In genomic region chr19:17555929-17556813, GRCh38 we compare ENCODE assay signal across 8 cellular contexts. TPM values are rescaled to one million over a fixed set of nuclear protein-coding genes. Genes with fewer than 3 reads are reported as not detected.
DNase-seq lines count a peak whose midpoint lies in the region; ATAC-seq, FAIRE-seq and TF ChIP-seq lines count a peak whose summit lies in the region.

No MANE protein-coding gene starts in this region.

- H3K9ac ChIP-seq in BLaER1 treated with 17β-estradiol and CSF1 and Interleukin-3, amounts not matched to agents 10 nM and 100 nM: peak overlapping the region; percentile 84 to 96 (median 91)
- H3K9ac ChIP-seq in K562 (ENCODE audit: insufficient read depth in 1 of 2, low read depth in 2 of 2, low read length in 2 of 2) (peak overlapping the region; percentile 86 to 96), iPS-20b (ENCODE audit: low read depth, low read length) (peak overlapping the region; percentile 63; the same call in 1 of the 2 replicates)

- H3K4me2 ChIP-seq in BLaER1 treated with 17β-estradiol and CSF1 and Interleukin-3, amounts not matched to agents 10 nM and 100 nM: peak overlapping the region; percentile 78 to 94 (median 88)
- H3K4me2 ChIP-seq in K562 (ENCODE audit: insufficient read depth, low read length): peak overlapping the region; percentile 88

- no peak for TF ChIP-seq EP300 in K562 (IDR thresholded peaks at IDR 0.05; ENCODE audit: low read length)

- H3K4me3 ChIP-seq in BLaER1 treated with 17β-estradiol and CSF1 and Interleukin-3, amounts not matched to agents 10 nM and 100 nM: peak overlapping the region; percentile 76 to 99 (median 94)
- H3K4me3 ChIP-seq in Panc1 (ENCODE audit: low read depth in 2 of 2, low read length in 2 of 2) (peak overlapping the region; percentile 73 to 74), K562 (peak overlapping the region; percentile 74), iPS-20b (ENCODE audit: low read length) (peak overlapping the region; percentile 80), gastrocnemius medialis (peak overlapping the region; percentile 62 to 100 (median 87))

- H3K9me3 ChIP-seq in BLaER1 treated with 17β-estradiol and CSF1 and Interleukin-3, amounts not matched to agents 10 nM and 100 nM (replicated peaks in 1 of 11): no peaks in the 10 kb centered on the region
- H3K9me3 ChIP-seq in Panc1 (ENCODE audit: control insufficient read depth, insufficient read depth, low read depth, low read length) (no peaks in the 10 kb centered on the region), K562 (replicated peaks; ENCODE audit: control insufficient read depth, insufficient read depth, low read depth, low read length) (no peaks in the 10 kb centered on the region), iPS-20b (ENCODE audit: insufficient read depth, low read depth, low read length) (no peaks in the 10 kb centered on the region), gastrocnemius medialis (no peaks in the 10 kb centered on the region)

- peaks cover 0 to 42% (median 23%) of the 10 kb centered on the region in 11 experiments; a peak in 13 of 22 replicates for H4K20me1 ChIP-seq in BLaER1 treated with 17β-estradiol and CSF1 and Interleukin-3, amounts not matched to agents 10 nM and 100 nM
- no peaks in the 10 kb centered on the region for H4K20me1 ChIP-seq in K562 (replicated peaks; ENCODE audit: control insufficient read depth, insufficient read depth, low read length)

- CTCF ChIA-PET in Panc1 (lab: Charles Lee): interaction anchor here (0.5 to 1.2 kb wide), 3 partner anchors 102 to 210 kb away, joined by 3 read pairs; no protein-coding TSS in a partner anchor
- CTCF ChIA-PET in K562 (lab: Yijun Ruan, JAX; ENCODE audit: low intra/inter-chr PET ratio): no interaction called here

- no TSS peak for BruUV-seq in Panc1 (replicated peaks; lab: Mats Ljungman, UMichigan)
- BruUV-seq in K562 (replicated peaks; lab: Mats Ljungman, UMichigan): no TSS peak

- POLR2A ChIA-PET in Panc1 (lab: Charles Lee) (no interaction called here), K562 (lab: Yijun Ruan, JAX) (interaction anchor here (0.6 to 2.4 kb wide), 6 partner anchors 11 to 55 kb away, joined by 3 to 8 read pairs (median 3); no protein-coding TSS in a partner anchor)

- peaks cover 39 to 50% (median 44%) of the 10 kb centered on the region in 11 experiments for H3K36me3 ChIP-seq in BLaER1 treated with 17β-estradiol and CSF1 and Interleukin-3, amounts not matched to agents 10 nM and 100 nM
- H3K36me3 ChIP-seq in Panc1 (ENCODE audit: control insufficient read depth, insufficient read depth, low read length) (peaks cover 4% of the 10 kb centered on the region), K562 (ENCODE audit: control insufficient read depth, insufficient read depth, low read length) (peaks cover 34% of the 10 kb centered on the region), iPS-20b (ENCODE audit: insufficient read depth, low read depth, low read length) (peaks cover 16% of the 10 kb centered on the region), gastrocnemius medialis (peaks cover 0 to 20% of the 10 kb centered on the region in 2 donors)

- in situ Hi-C loops in Panc1 (cut with HindIII; ENCODE audit: low pct_unique_long_range_greater_than_20kb, low sequenced_read_pairs) (no loop called here), K562 (cut with MboI) (no loop called here), gastrocnemius medialis (cut with MboI; ENCODE audit: low sequenced_read_pairs in 4 of 4) (no loop called here)

- peaks cover 33% of the 10 kb centered on the region for H3K79me2 ChIP-seq in K562 (ENCODE audit: control insufficient read depth, insufficient read depth, low read length)

- FAIRE-seq in K562 (lab: Jason Lieb, UNC): peak; percentile 83

- intact Hi-C loops in Panc1 (cut with micrococcal nuclease; ENCODE audit: unreplicated experiment): no loop called here
- intact Hi-C loops in K562 (cut with micrococcal nuclease): no loop called here
- intact Hi-C loops in gastrocnemius medialis (cut with DNase I; ENCODE audit: low total_unique reads): loop anchor here (1.0 to 10.0 kb wide), 4 partner anchors 43 to 310 kb away; partner anchors contain the start of genes ANO8, GTPBP3 and SLC27A1

- TF ChIP-seq POLR2A in K562 (conservative IDR thresholded peaks at IDR 0.05) (peak; percentile 63; the same call in 1 of the 2 replicates), gastrocnemius medialis (IDR thresholded peaks at IDR 0.05) (no peak)

- TF ChIP-seq CTCF in Panc1 (IDR thresholded peaks at IDR 0.05) (no peak), K562 (IDR thresholded peaks at IDR 0.05 in 2 of 3, conservative IDR thresholded peaks at IDR 0.05 in 1 of 3; ENCODE audit: insufficient read depth in 2 of 3, low read depth in 1 of 3, low read length in 3 of 3) (peak in 1 of 3 experiments; percentile 19; a peak in 1 of 6 replicates), gastrocnemius medialis (IDR thresholded peaks at IDR 0.05 in 4 of 5, conservative IDR thresholded peaks at IDR 0.05 in 1 of 5) (peak in 1 of 5 experiments; percentile 7)

- DNase-seq in Panc1 (ENCODE audit: low read depth, low spot score) (no peak), K562 (ENCODE audit: extremely low read depth in 1 of 4, low spot score in 3 of 4) (peak; percentile 47 to 78 (median 61)), gastrocnemius medialis (peak; percentile 41 to 42), inferior parietal cortex (ENCODE audit: extremely low spot score) (no peak)

- no peak for TF ChIP-seq RAD21 in K562 (CRISPR knock-in tag; conservative IDR thresholded peaks at IDR 0.05 in 1 of 2, IDR thresholded peaks at IDR 0.05 in 1 of 2)

- peaks cover 73 to 84% (median 79%) of the 10 kb centered on the region in 10 experiments for H3K4me1 ChIP-seq in BLaER1 treated with 17β-estradiol and CSF1 and Interleukin-3, amounts not matched to agents 10 nM and 100 nM
- H3K4me1 ChIP-seq in Panc1 (ENCODE audit: control insufficient read depth, insufficient read depth, low read length) (peaks cover 7% of the 10 kb centered on the region; the same call in 1 of the 2 replicates), K562 (replicated peaks in 1 of 2; ENCODE audit: control insufficient read depth in 2 of 2, insufficient read depth in 2 of 2, low read length in 2 of 2) (peaks cover 10 to 38% of the 10 kb centered on the region in 2 experiments; a peak in 4 of 5 replicates), iPS-20b (ENCODE audit: insufficient read depth, low read length) (no peaks in the 10 kb centered on the region), gastrocnemius medialis (peaks cover 13 to 25% of the 10 kb centered on the region in 2 donors)

- H3K27ac ChIP-seq in BLaER1 treated with 17β-estradiol and CSF1 and Interleukin-3, amounts not matched to agents 10 nM and 100 nM: peak overlapping the region; percentile 78 to 93 (median 89)
- peak overlapping the region; percentile 79 for H3K27ac ChIP-seq in Panc1 (ENCODE audit: low read length)
- peak overlapping the region; percentile 92 for H3K27ac ChIP-seq in K562 (ENCODE audit: extremely low read depth, low read depth, low read length)
- H3K27ac ChIP-seq in iPS-20b (ENCODE audit: low read length): no peak overlapping the region
- H3K27ac ChIP-seq in gastrocnemius medialis: peak overlapping the region; percentile 72 to 86 (median 85)

- no peaks in the 10 kb centered on the region for H3K9me1 ChIP-seq in K562 (ENCODE audit: control insufficient read depth, insufficient read depth, low read length)

- under 1% methylated on average over 39 of the region's 46 CpGs for WGBS in K562 (ENCODE audit: insufficient coverage, low coverage, missing lambda C conversion rate)

- no peaks in the 10 kb centered on the region for H3K27me3 ChIP-seq in BLaER1 treated with 17β-estradiol and CSF1 and Interleukin-3, amounts not matched to agents 10 nM and 100 nM
- no peaks in the 10 kb centered on the region for H3K27me3 ChIP-seq in Panc1 (ENCODE audit: control insufficient read depth, insufficient read depth, low read length)
- H3K27me3 ChIP-seq in K562 (ENCODE audit: control insufficient read depth in 2 of 2, insufficient read depth in 2 of 2, low read length in 2 of 2): no peaks in the 10 kb centered on the region
- no peaks in the 10 kb centered on the region for H3K27me3 ChIP-seq in iPS-20b (ENCODE audit: insufficient read depth, low read length)
- no peaks in the 10 kb centered on the region for H3K27me3 ChIP-seq in gastrocnemius medialis

- peak; percentile 24 for ATAC-seq in GM18870 (IDR thresholded peaks at IDR 0.05; ENCODE audit: unreplicated experiment)
- ATAC-seq in HG03108 (IDR thresholded peaks at IDR 0.05; ENCODE audit: unreplicated experiment): peak; percentile 21
- peak; percentile 62 for ATAC-seq in Panc1
- peak; percentile 71 for ATAC-seq in K562
- peak; percentile 30 to 46 for ATAC-seq in gastrocnemius medialis

- peak overlapping the region; percentile 60 for H2AFZ ChIP-seq in K562 (ENCODE audit: low read depth, low read length)

RNA-seq across cellular contexts. Expression of gene COLGALT1, which starts 0.7 kb away (rescaled TPM):
- total RNA-seq in Panc1 (2021; ENCODE audit: unreplicated experiment) (97.2 TPM), K562 (2014; rRNA removed) (82.6 and 90.5 TPM in 2 replicates), K562 (2014; rRNA removed; fragmentation: Illumina TruSeq; extraction: Trizol) (35.5 and 50.0 TPM in 2 replicates), K562 (2015; rRNA removed; fragmentation: Illumina TruSeq; extraction: Trizol) (64.3 and 64.8 TPM in 2 replicates), K562 (2021) (119 TPM in 2 replicates), gastrocnemius medialis (10 to 100 TPM; 16.6 to 33.2 (median 27.5) TPM)
- polyA plus RNA-seq in Panc1 (2012; ENCODE audit: insufficient read length): 90.7 TPM
- 106 and 273 TPM in 2 replicates for total RNA-seq in K562 (2011; cell fraction: chromatin; rRNA removed; ENCODE audit: low replicate concordance)
- 296 and 314 TPM in 2 replicates for total RNA-seq in K562 (2011; cell fraction: nucleolus; rRNA removed)
- total RNA-seq in K562 (2011; cell fraction: nucleoplasm; rRNA removed): 215 and 219 TPM in 2 replicates
- polyA plus RNA-seq in K562 (2011; rRNA removed) (114 and 144 TPM in 2 replicates), K562 (2014; fragmentation: Illumina TruSeq; extraction: Trizol) (84.8 and 97.0 TPM in 2 replicates), K562 (2014; fragmentation: Nextera tagmentation; extraction: Ambion mirVana) (10 to 100 TPM in 1 of 2 experiments, 1 to 10 TPM in 1; 4.9 to 18.1 TPM), K562 (2014; rRNA removed) (86.0 and 87.5 TPM in 2 replicates)
- 128 and 182 TPM in 2 replicates for polyA plus RNA-seq in K562 (2011; cell fraction: cytosol; rRNA removed)
- 207 and 344 TPM in 2 replicates for polyA plus RNA-seq in K562 (2011; cell fraction: nucleus; rRNA removed)
- 78.2 and 109 TPM in 2 replicates for polyA plus RNA-seq in K562 (2012)
- polyA minus RNA-seq in K562 (2011; rRNA and poly(A)+ RNA removed): 78.1 and 108 TPM in 2 replicates
- polyA minus RNA-seq in K562 (2011; cell fraction: cytosol; rRNA and poly(A)+ RNA removed): 89.7 and 127 TPM in 2 replicates
- polyA minus RNA-seq in K562 (2011; cell fraction: nucleus; rRNA and poly(A)+ RNA removed): 32.6 and 43.8 TPM in 2 replicates

RNA-seq across cellular contexts. Expression of gene PGLS, which starts 44.7 kb away (rescaled TPM):
- 58.2 TPM for total RNA-seq in Panc1 (2021; ENCODE audit: unreplicated experiment)
- 57.8 TPM for polyA plus RNA-seq in Panc1 (2012; ENCODE audit: insufficient read length)
- total RNA-seq in K562 (2011; cell fraction: chromatin; rRNA removed; ENCODE audit: low replicate concordance): 25.8 and 59.8 TPM in 2 replicates
- 50.9 and 57.9 TPM in 2 replicates for total RNA-seq in K562 (2011; cell fraction: nucleolus; rRNA removed)
- total RNA-seq in K562 (2011; cell fraction: nucleoplasm; rRNA removed): 34.4 and 35.8 TPM in 2 replicates
- total RNA-seq in K562 (2014; rRNA removed): 38.1 and 42.4 TPM in 2 replicates
- total RNA-seq in K562 (2014; rRNA removed; fragmentation: Illumina TruSeq; extraction: Trizol): 5.7 and 10.9 TPM in 2 replicates
- 27.7 and 31.0 TPM in 2 replicates for total RNA-seq in K562 (2015; rRNA removed; fragmentation: Illumina TruSeq; extraction: Trizol)
- total RNA-seq in K562 (2021): 61.1 and 65.5 TPM in 2 replicates
- polyA plus RNA-seq in K562 (2011; rRNA removed): 21.2 and 39.4 TPM in 2 replicates
- polyA plus RNA-seq in K562 (2011; cell fraction: cytosol; rRNA removed): 57.8 and 119 TPM in 2 replicates
- polyA plus RNA-seq in K562 (2011; cell fraction: nucleus; rRNA removed): 39.0 and 56.0 TPM in 2 replicates
- polyA plus RNA-seq in K562 (2012): 40.4 and 112 TPM in 2 replicates
- 23.7 and 27.1 TPM in 2 replicates for polyA plus RNA-seq in K562 (2014; fragmentation: Illumina TruSeq; extraction: Trizol)
- polyA plus RNA-seq in K562 (2014; fragmentation: Nextera tagmentation; extraction: Ambion mirVana): 1 to 10 TPM in 1 of 2 experiments, under 1 TPM in 1; 0.79 to 1.1 TPM
- polyA plus RNA-seq in K562 (2014; rRNA removed): 51.7 and 52.6 TPM in 2 replicates
- 13.2 and 17.5 TPM in 2 replicates for polyA minus RNA-seq in K562 (2011; rRNA and poly(A)+ RNA removed)
- polyA minus RNA-seq in K562 (2011; cell fraction: cytosol; rRNA and poly(A)+ RNA removed): 28.4 and 35.0 TPM in 2 replicates
- 23.0 and 27.4 TPM in 2 replicates for polyA minus RNA-seq in K562 (2011; cell fraction: nucleus; rRNA and poly(A)+ RNA removed)
- total RNA-seq in gastrocnemius medialis: 10 to 100 TPM; 22.1 to 25.1 (median 23.4) TPM

Comparison
In these comparisons a context has a peak if more than half of its experiments do, and no peak if none do; other contexts are left out.
1. ATAC-seq: peak in every context shown above with its lines; median percentile 71 in K562; 62 in Panc1; 38 in gastrocnemius medialis; 24 in GM18870; 21 in HG03108.
2. DNase-seq: peak in K562 (4 of 4) and gastrocnemius medialis (2 of 2); none in Panc1 (single experiment) and inferior parietal cortex (single experiment).
3. Peak in every context shown above with its lines, with median percentiles within 50 percentile points of each other: H3K4me3 ChIP-seq and H3K9ac ChIP-seq.